Comparison of ENCODE assay signal across 18 cellular contexts in the genomic region with DNA sequence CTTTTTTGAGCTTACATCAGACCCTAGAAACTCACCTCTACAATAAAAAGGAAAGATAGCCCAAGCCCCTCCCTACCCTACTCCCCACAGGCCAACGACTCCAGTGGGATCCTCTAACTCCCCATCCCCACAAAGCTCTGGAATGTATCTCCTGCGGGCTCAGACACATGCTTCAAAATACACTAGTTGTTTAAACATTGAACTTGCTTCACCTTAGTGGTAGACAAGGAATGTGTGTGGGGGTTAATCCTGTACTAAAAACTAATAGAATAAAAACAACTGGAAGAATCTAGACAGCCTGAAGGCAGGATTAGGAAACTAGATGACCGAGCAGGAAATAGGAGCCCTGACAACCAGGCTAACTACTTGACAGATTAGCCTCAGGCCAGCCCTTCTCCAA.
A peak's percentile ranks its signal among the peaks of the same experiment; 100 is the strongest.
DNase-seq lines count a peak whose midpoint lies in the region; ATAC-seq, FAIRE-seq and TF ChIP-seq lines count a peak whose summit lies in the region.
"Had no signal": no experiment of that assay in that cellular context is flagged by ENCODE, and none has a peak within 500 bp of the region (broad histone marks: within the 10 kb centered on the region; RNA-seq: fewer than 3 reads in every experiment).

No MANE protein-coding gene starts in this region.

- CTCF ChIA-PET in MCF 10A (lab: Yijun Ruan, JAX) = no interaction called here

- H3K9me1 ChIP-seq in keratinocyte (ENCODE audit: control insufficient read depth, extremely low read depth, insufficient read depth, low read length) = no peaks in the 10 kb centered on the region

- H3K27me3 Mint-ChIP-seq in MCF 10A (ENCODE audit: insufficient read depth, unreplicated experiment) = no peaks in the 10 kb centered on the region
- peaks cover 2 to 6% of the 10 kb centered on the region in 2 donors for H3K27me3 Mint-ChIP-seq in natural killer cell treated with Interleukin-12 subunit alpha and Interleukin-12 subunit beta and Interleukin-15 and Interleukin-18, amount 100 ng/mL, for 72 hours

- intact Hi-C loops in MCF 10A (cut with micrococcal nuclease) = no loop called here

- H3K4me3 Mint-ChIP-seq in MCF 10A (ENCODE audit: unreplicated experiment) = no peak overlapping the region
- H3K4me3 Mint-ChIP-seq in natural killer cell treated with Interleukin-12 subunit alpha and Interleukin-12 subunit beta and Interleukin-15 and Interleukin-18, amount 100 ng/mL, for 72 hours = no peak overlapping the region
- H3K4me3 Mint-ChIP-seq: CD8-positive, alpha-beta memory T cell had no signal

- peak; percentile 77 for FAIRE-seq in keratinocyte (lab: Jason Lieb, UNC)
- FAIRE-seq: H54 had no signal

- dilution Hi-C loops in keratinocyte (cut with MboI; ENCODE audit: extremely low pct_ligation_motif_present, low sequenced_read_pairs) = no loop called here

- no peaks in the 10 kb centered on the region for H3K9me3 ChIP-seq in keratinocyte (ENCODE audit: control insufficient read depth, low read depth, low read length)
- H3K9me3 ChIP-seq: BE2C had no signal

- POLR2A ChIA-PET in MCF 10A (lab: Yijun Ruan, JAX) = interaction anchor here (0.6 kb wide), 1 partner anchor 156 kb away, joined by 3 read pairs; no protein-coding TSS in a partner anchor

- H3K27ac ChIP-seq in keratinocyte (ENCODE audit: control insufficient read depth, insufficient read depth, low read length) = peak overlapping the region; percentile 5

- H3K4me1 Mint-ChIP-seq in MCF 10A (ENCODE audit: insufficient read depth, unreplicated experiment) = peaks cover 20% of the 10 kb centered on the region
- peaks cover 0 to 10% of the 10 kb centered on the region in 2 donors for H3K4me1 Mint-ChIP-seq in natural killer cell treated with Interleukin-12 subunit alpha and Interleukin-12 subunit beta and Interleukin-15 and Interleukin-18, amount 100 ng/mL, for 72 hours (ENCODE audit: low read depth in 2 of 2)
- H3K4me1 Mint-ChIP-seq: CD8-positive, alpha-beta memory T cell had no signal

- no peaks in the 10 kb centered on the region for H3K27me3 ChIP-seq in keratinocyte (ENCODE audit: control insufficient read depth, extremely low read depth, insufficient read depth, low read length)
- H3K27me3 ChIP-seq: BE2C had no signal

- peaks cover 31% of the 10 kb centered on the region for H3K4me1 ChIP-seq in keratinocyte (ENCODE audit: control insufficient read depth, extremely low read depth, insufficient read depth, low read length)
- H3K4me1 ChIP-seq: BE2C had no signal

- no peaks in the 10 kb centered on the region for H4K20me1 ChIP-seq in keratinocyte (ENCODE audit: control insufficient read depth, extremely low read depth, insufficient read depth, low read length)

- H3K36me3 Mint-ChIP-seq in MCF 10A (ENCODE audit: insufficient read depth, unreplicated experiment) = no peaks in the 10 kb centered on the region
- H3K36me3 Mint-ChIP-seq in natural killer cell treated with Interleukin-12 subunit alpha and Interleukin-12 subunit beta and Interleukin-15 and Interleukin-18, amount 100 ng/mL, for 72 hours = no peaks in the 10 kb centered on the region
- H3K36me3 Mint-ChIP-seq: CD8-positive, alpha-beta memory T cell had no signal

- H3K36me3 ChIP-seq in keratinocyte (ENCODE audit: control insufficient read depth in 2 of 2, extremely low read depth in 1 of 2, insufficient read depth in 2 of 2, low read length in 2 of 2) = no peaks in the 10 kb centered on the region
- H3K36me3 ChIP-seq: BE2C had no signal

- no peaks in the 10 kb centered on the region for H3K79me2 ChIP-seq in keratinocyte (ENCODE audit: control insufficient read depth, insufficient read depth, low read length)

- no peak overlapping the region for H2AFZ ChIP-seq in keratinocyte (ENCODE audit: control insufficient read depth, low read length)

- peaks cover 7% of the 10 kb centered on the region for H3K9me3 Mint-ChIP-seq in MCF 10A (ENCODE audit: unreplicated experiment)
- H3K9me3 Mint-ChIP-seq in natural killer cell treated with Interleukin-12 subunit alpha and Interleukin-12 subunit beta and Interleukin-15 and Interleukin-18, amount 100 ng/mL, for 72 hours = no peaks in the 10 kb centered on the region
- H3K9me3 Mint-ChIP-seq: CD8-positive, alpha-beta memory T cell had no signal

- ATAC-seq in GM21619 (IDR thresholded peaks at IDR 0.05; ENCODE audit: unreplicated experiment) (no peak), HG02763 (IDR thresholded peaks at IDR 0.05; ENCODE audit: unreplicated experiment) (no peak)
- no peak for ATAC-seq in natural killer cell treated with Interleukin-12 subunit alpha and Interleukin-12 subunit beta and Interleukin-15 and Interleukin-18, amount 100 ng/mL, for 72 hours
- ATAC-seq: SK-N-SH treated with all-trans-retinoic acid at 6 μM for 48 hours had no signal

- H3K27ac Mint-ChIP-seq in MCF 10A (ENCODE audit: low read depth, unreplicated experiment) = peak overlapping the region; percentile 85
- H3K27ac Mint-ChIP-seq in natural killer cell treated with Interleukin-12 subunit alpha and Interleukin-12 subunit beta and Interleukin-15 and Interleukin-18, amount 100 ng/mL, for 72 hours = no peak overlapping the region
- H3K27ac Mint-ChIP-seq: CD8-positive, alpha-beta memory T cell had no signal

- no TSS peak for BruUV-seq in MCF 10A (replicated peaks; lab: Mats Ljungman, UMichigan)

- DNase-seq in NCI-H1048 (lab: John Stamatoyannopoulos, UW) (peak; percentile 18), MCF 10A (ENCODE audit: unreplicated experiment) (peak; percentile 62), keratinocyte (ENCODE audit: low read depth, low spot score) (peak; percentile 52), NCI-H1092 treated with DMSO at 0.1 percent for 48 hours (lab: John Stamatoyannopoulos, UW) (no peak)
- DNase-seq in natural killer cell treated with Interleukin-12 subunit alpha and Interleukin-12 subunit beta and Interleukin-15 and Interleukin-18, amount 100 ng/mL, for 72 hours (ENCODE audit: low spot score) = no peak
- DNase-seq: BE2C; CD8-positive, alpha-beta memory T cell; DMS 273 treated with DMSO at 0.1 percent for 48 hours; Karpas-422; NCI-H1436 treated with DMSO at 0.1 percent for 48 hours; NCI-H2081; NCI-H524; NK-92 treated with Interleukin-12 subunit alpha and Interleukin-12 subunit beta, amount 100 ng/mL, for 24 hours; OCI-M1 had no signal

- no peak overlapping the region for H3K9ac ChIP-seq in keratinocyte (ENCODE audit: control insufficient read depth, extremely low read depth, insufficient read depth, low read length)

- TF ChIP-seq CTCF in MCF 10A (IDR thresholded peaks at IDR 0.05; ENCODE audit: unreplicated experiment) (no peak), keratinocyte (optimal IDR thresholded peaks at IDR 0.05 in 1 of 3, IDR thresholded peaks at IDR 0.05 in 1 of 3, conservative IDR thresholded peaks at IDR 0.05 in 1 of 3; ENCODE audit: extremely low read depth in 1 of 3, insufficient read depth in 2 of 3, low read length in 3 of 3) (no peak)

- no peak overlapping the region for H3K4me3 ChIP-seq in keratinocyte (ENCODE audit: control insufficient read depth in 2 of 3, extremely low read depth in 1 of 3, insufficient read depth in 2 of 3, low read depth in 1 of 3, low read length in 3 of 3)

- H3K4me2 ChIP-seq in keratinocyte (ENCODE audit: control insufficient read depth, extremely low read depth, insufficient read depth, low read depth, low read length) = peak overlapping the region; percentile 29

Comparison
In these comparisons a context has a peak if more than half of its experiments do, and no peak if none do; other contexts are left out.
1. DNase-seq: peak in NCI-H1048 (single experiment), MCF 10A (single experiment) and keratinocyte (single experiment); none in NCI-H1092 treated with DMSO at 0.1 percent for 48 hours (single experiment) and natural killer cell treated with Interleukin-12 subunit alpha and Interleukin-12 subunit beta and Interleukin-15 and Interleukin-18, amount 100 ng/mL, for 72 hours (single experiment).